ENCODE assay signal across 9 cellular contexts in genomic region chr14:55301722-55302121, GRCh38. TPM values are rescaled to one million over a fixed set of nuclear protein-coding genes. Genes with fewer than 3 reads are reported as not detected.
DNase-seq lines count a peak whose midpoint lies in the region; ATAC-seq and TF ChIP-seq lines count a peak whose summit lies in the region.
"Had no signal": no experiment of that assay in that cellular context is flagged by ENCODE, and none has a peak within 500 bp of the region (broad histone marks: within the 10 kb centered on the region; RNA-seq: fewer than 3 reads in every experiment).

No MANE protein-coding gene starts in this region.

- H3K4me1 ChIP-seq in right lobe of liver = peaks cover 0 to 8% (median 2%) of the 10 kb centered on the region in 4 donors

- TF ChIP-seq CTCF in GM12865 (IDR thresholded peaks at IDR 0.05; ENCODE audit: insufficient read depth, low read depth, low read length, missing control alignments) (no peak), right lobe of liver (IDR thresholded peaks at IDR 0.05) (no peak)

- H3K36me3 ChIP-seq in right lobe of liver = no peaks in the 10 kb centered on the region

- no peaks in the 10 kb centered on the region for H3K9me3 ChIP-seq in right lobe of liver

- DNase-seq in GM12865 (ENCODE audit: low read depth) (peak; percentile 18), amniotic epithelial cell (ENCODE audit: low read depth) (peak; percentile 71), right lobe of liver (no peak), activated gamma-delta T cell treated with Interleukin-2 at 50 U/mL for 16 hours (no peak), NCI-H1092 treated with DMSO at 0.1 percent for 48 hours (lab: John Stamatoyannopoulos, UW) (no peak), NCI-H748 (lab: John Stamatoyannopoulos, UW; ENCODE audit: unreplicated experiment) (no peak)
- DNase-seq in activated CD4-positive, CD25-positive, alpha-beta regulatory T cell treated with anti-CD3 and anti-CD28 coated beads, Interleukin-2, amount 50 U/mL, for 72 hours = no peak
- DNase-seq: activated naive CD8-positive, alpha-beta T cell treated with anti-CD3 and anti-CD28 coated beads, Interleukin-2, amount 10 ng/mL, durations not matched to agents 7 days and 5 days had no signal

- peak; percentile 45 for ATAC-seq in HG03108 (IDR thresholded peaks at IDR 0.05; ENCODE audit: unreplicated experiment)
- peak in 3 of 4 donors; percentile 21 to 97 (median 46) for ATAC-seq in right lobe of liver

- TF ChIP-seq POLR2A in right lobe of liver (IDR thresholded peaks at IDR 0.05) = no peak

- 82% methylated on average over 1 of the region's 1 CpG for WGBS in right lobe of liver (ENCODE audit: insufficient coverage, low coverage, low lambda C conversion rate, missing lambda C conversion rate)

- H3K27ac ChIP-seq in right lobe of liver = no peak overlapping the region

- H3K4me3 ChIP-seq in GM12865 (ENCODE audit: low read depth, low read length) = no peak overlapping the region
- no peak overlapping the region for H3K4me3 ChIP-seq in right lobe of liver

- H3K27me3 ChIP-seq in right lobe of liver = no peaks in the 10 kb centered on the region

- intact Hi-C loops in right lobe of liver (cut with DNase I) = no loop called here

RNA-seq across cellular contexts. Expression of gene FBXO34, which starts 30.5 kb away (rescaled TPM):
- 10 to 100 TPM in 1 of 6 experiments, 1 to 10 TPM in 5; 6.2 to 10.3 (median 8.7) TPM for total RNA-seq in right lobe of liver

Comparison
In these comparisons a context has a peak if more than half of its experiments do, and no peak if none do; other contexts are left out.
1. DNase-seq: peak in GM12865 (single experiment) and amniotic epithelial cell (single experiment); none in right lobe of liver (0 of 3), activated gamma-delta T cell treated with Interleukin-2 at 50 U/mL for 16 hours (single experiment), activated CD4-positive, CD25-positive, alpha-beta regulatory T cell treated with anti-CD3 and anti-CD28 coated beads, Interleukin-2, amount 50 U/mL, for 72 hours (single experiment), NCI-H1092 treated with DMSO at 0.1 percent for 48 hours (single experiment) and NCI-H748 (single experiment).